In genomic region chr7:157977306-157977705, GRCh38 we compare ENCODE assay signal across 27 cellular contexts.
"Had no signal": no experiment of that assay in that cellular context is flagged by ENCODE, and none has a peak within 500 bp of the region (broad histone marks: within the 10 kb centered on the region; RNA-seq: fewer than 3 reads in every experiment).

No MANE protein-coding gene starts in this region.

- H3K27me3 ChIP-seq: brain microvascular endothelial cell, colonic mucosa, neutrophil, uterus had no signal

- DNase-seq: activated B cell treated with CpG ODN at 0.5 μM for 24 hours; activated CD4-positive, alpha-beta T cell treated with anti-CD3 and anti-CD28 coated beads, Interleukin-2, amount 10 ng/mL, durations not matched to agents 24 days and 14 days; activated CD8-positive, alpha-beta T cell treated with anti-CD3 and anti-CD28 coated beads for 36 hours; activated naive CD4-positive, alpha-beta T cell treated with anti-CD3 and anti-CD28 coated beads, Interleukin-2, amount 10 ng/mL, durations not matched to agents 7 days and 5 days; activated T-cell treated with anti-CD3 and anti-CD28 coated beads, Interleukin-2, amount 50 U/mL, for 1 hour; aorta; brain microvascular endothelial cell; colonic mucosa; erythroblast; foreskin melanocyte; glutamatergic neuron; hippocampal formation; left colon; lower lobe of right lung; natural killer cell; stimulated activated CD4-positive, alpha-beta T cell treated with anti-CD3 and anti-CD28 coated beads, Interleukin-12 subunit alpha, Interleukin-12 subunit beta, amount 100 ng/mL, for 4 hours; stimulated activated CD4-positive, alpha-beta T cell treated with anti-CD3 and anti-CD28 coated beads, Interleukin-1b, Interleukin-23, amount 100 ng/mL, for 48 hours; stimulated activated CD8-positive, alpha-beta memory T cell treated with anti-CD3 and anti-CD28 coated beads, Interleukin-4, amount 100 ng/mL, for 48 hours; stimulated activated naive CD4-positive, alpha-beta T cell treated with Interleukin-2 at 50 U/mL for 16 hours; T-helper 9 cell; uterus had no signal

- FAIRE-seq: endometrium, islet of Langerhans had no signal

- H3K36me3 ChIP-seq: brain microvascular endothelial cell, colonic mucosa, lower lobe of right lung, neutrophil, tibial artery, uterus had no signal

- H3K27ac ChIP-seq: brain microvascular endothelial cell, colonic mucosa, lower lobe of right lung, neutrophil, parathyroid adenoma, tibial artery, uterus had no signal

- H3K4me3 ChIP-seq: colonic mucosa, lower lobe of right lung, tibial artery, uterus had no signal

- H3K9me3 ChIP-seq: colonic mucosa, neutrophil, uterus had no signal

- ATAC-seq: activated CD8-positive, alpha-beta T cell treated with anti-CD3 and anti-CD28 coated beads for 36 hours; activated T-helper 17 cell treated with anti-CD3 and anti-CD28 coated beads, Interleukin-2, amount 50 U/mL, for 72 hours; left colon; lower lobe of right lung had no signal

- H3K4me1 ChIP-seq: colonic mucosa, lower lobe of right lung, parathyroid adenoma, tibial artery, uterus had no signal
